Comparison of ENCODE assay signal across 7 cellular contexts in the genomic region with DNA sequence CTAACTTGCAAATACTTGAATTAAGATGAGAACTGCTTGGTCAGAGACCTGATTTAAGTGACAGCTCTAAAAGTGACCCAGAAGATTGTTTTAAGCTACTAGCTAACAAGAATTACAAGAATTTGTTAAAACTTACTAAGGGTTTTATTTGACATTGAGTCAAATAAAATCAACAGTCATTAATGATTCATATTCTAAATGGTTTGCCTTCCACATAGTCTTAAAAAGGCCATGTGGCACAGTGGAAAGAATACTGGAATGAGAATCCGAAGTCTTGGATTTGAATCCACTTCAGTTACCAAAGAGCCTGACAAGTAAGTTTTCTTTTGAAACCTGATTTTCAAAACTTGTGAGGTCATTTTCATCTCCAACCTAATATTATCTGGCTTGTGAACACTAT.
"Had no signal": no experiment of that assay in that cellular context is flagged by ENCODE, and none has a peak within 500 bp of the region (broad histone marks: within the 10 kb centered on the region; RNA-seq: fewer than 3 reads in every experiment).

No MANE protein-coding gene starts in this region.

- H3K9ac ChIP-seq: KMS-11 had no signal

- H3K27ac ChIP-seq: HL-60, KMS-11 had no signal

- H3K4me2 ChIP-seq: KMS-11 had no signal

- H3K4me3 Mint-ChIP-seq: IgD-negative memory B cell had no signal

- H3K4me1 Mint-ChIP-seq: IgD-negative memory B cell had no signal

- DNase-seq: IMR-90, KBM-7, KG1 had no signal

- H3K27ac Mint-ChIP-seq: IgD-negative memory B cell had no signal

- H3K4me3 ChIP-seq: K562 had no signal

- ATAC-seq: K562 had no signal

- H3K27me3 Mint-ChIP-seq: IgD-negative memory B cell had no signal
